ENCODE assay signal across 1 cellular context in the genomic region with DNA sequence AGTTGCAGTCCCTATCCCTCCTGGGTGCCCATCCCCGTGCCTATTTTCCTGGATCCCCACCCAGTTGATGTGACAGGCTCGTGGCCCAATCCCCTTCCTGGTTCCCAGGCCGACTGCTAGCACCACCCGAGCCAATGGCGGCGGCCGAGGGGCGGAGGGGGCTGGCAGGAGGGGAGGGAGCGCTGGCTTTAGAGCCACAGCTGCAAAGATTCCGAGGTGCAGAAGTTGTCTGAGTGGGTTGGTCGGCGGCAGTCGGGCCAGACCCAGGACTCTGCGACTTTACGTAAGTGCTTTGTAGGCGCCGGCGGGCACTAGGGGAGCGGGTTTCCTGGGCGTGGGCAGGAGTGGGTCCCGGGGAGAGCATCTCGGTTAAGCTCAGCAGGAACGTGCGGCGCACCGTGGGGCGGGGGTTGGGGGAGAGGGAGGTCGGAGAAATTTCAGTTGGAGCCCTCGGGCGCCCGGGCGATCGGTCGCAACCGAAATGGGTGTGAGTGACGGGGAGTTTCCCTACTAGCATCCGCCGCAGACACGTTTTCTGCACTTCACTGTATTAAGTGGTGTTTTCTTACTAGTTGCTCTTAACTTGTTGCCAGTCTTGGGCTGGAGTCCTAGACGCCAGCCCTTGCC.
TF ChIP-seq lines count a peak whose summit lies in the region.

A gene with protein sequence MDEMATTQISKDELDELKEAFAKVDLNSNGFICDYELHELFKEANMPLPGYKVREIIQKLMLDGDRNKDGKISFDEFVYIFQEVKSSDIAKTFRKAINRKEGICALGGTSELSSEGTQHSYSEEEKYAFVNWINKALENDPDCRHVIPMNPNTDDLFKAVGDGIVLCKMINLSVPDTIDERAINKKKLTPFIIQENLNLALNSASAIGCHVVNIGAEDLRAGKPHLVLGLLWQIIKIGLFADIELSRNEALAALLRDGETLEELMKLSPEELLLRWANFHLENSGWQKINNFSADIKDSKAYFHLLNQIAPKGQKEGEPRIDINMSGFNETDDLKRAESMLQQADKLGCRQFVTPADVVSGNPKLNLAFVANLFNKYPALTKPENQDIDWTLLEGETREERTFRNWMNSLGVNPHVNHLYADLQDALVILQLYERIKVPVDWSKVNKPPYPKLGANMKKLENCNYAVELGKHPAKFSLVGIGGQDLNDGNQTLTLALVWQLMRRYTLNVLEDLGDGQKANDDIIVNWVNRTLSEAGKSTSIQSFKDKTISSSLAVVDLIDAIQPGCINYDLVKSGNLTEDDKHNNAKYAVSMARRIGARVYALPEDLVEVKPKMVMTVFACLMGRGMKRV (plus strand): TSS at position 197 of the 627 bp plus-strand sequence. CDS start 49,077 bp downstream, outside the sequence.

TF ChIP-seq in HepG2, 621 proteins besides CTCF, POLR2A, EP300 and RAD21 (continued from another document and continues in another):
- TF ChIP-seq ZNF563 (CRISPR knock-in tag; IDR thresholded peaks at IDR 0.05) (no peak), POLR2G (IDR thresholded peaks at IDR 0.05; ENCODE audit: low read depth, low read length) (peak; percentile 70), NFYB (CRISPR knock-in tag; IDR thresholded peaks at IDR 0.05) (peak; percentile 80), CCAR2 (optimal IDR thresholded peaks at IDR 0.05; ENCODE audit: low read depth, low read length) (no peak), HOXA3 (CRISPR knock-in tag; IDR thresholded peaks at IDR 0.05) (0 out of 2 replicates have a peak, but pooled peaks have one; percentile 23), SETDB1 (CRISPR knock-in tag; IDR thresholded peaks at IDR 0.05; ENCODE audit: borderline replicate concordance) (no peak), SOX6 (IDR thresholded peaks at IDR 0.05) (no peak), SOX6 (CRISPR knock-in tag; IDR thresholded peaks at IDR 0.05) (no peak), MYC (CRISPR knock-in tag; IDR thresholded peaks at IDR 0.05; ENCODE audit: borderline replicate concordance) (no peak), MBNL3 (CRISPR knock-in tag; conservative IDR thresholded peaks at IDR 0.05) (no peak), BORCS8-MEF2B (CRISPR knock-in tag; IDR thresholded peaks at IDR 0.05) (no peak), CHCHD3 (CRISPR knock-in tag; IDR thresholded peaks at IDR 0.05) (no peak), THYN1 (CRISPR knock-in tag; IDR thresholded peaks at IDR 0.05; ENCODE audit: borderline replicate concordance, low read depth) (no peak), CBX5 (CRISPR knock-in tag; IDR thresholded peaks at IDR 0.05; ENCODE audit: borderline replicate concordance) (no peak), PITX1 (CRISPR knock-in tag; IDR thresholded peaks at IDR 0.05) (0 out of 2 replicates have a peak, but pooled peaks have one; percentile 18), SKI (IDR thresholded peaks at IDR 0.05; ENCODE audit: partially characterized antibody) (peak; percentile 13), SMC3 (IDR thresholded peaks at IDR 0.05; ENCODE audit: low read length) (no peak), ZNF251 (CRISPR knock-in tag; IDR thresholded peaks at IDR 0.05) (no peak), ZZZ3 (CRISPR knock-in tag; IDR thresholded peaks at IDR 0.05; ENCODE audit: borderline replicate concordance) (no peak), ZNF367 (CRISPR knock-in tag; IDR thresholded peaks at IDR 0.05; ENCODE audit: borderline replicate concordance) (no peak), ZNF773 (CRISPR knock-in tag; IDR thresholded peaks at IDR 0.05; ENCODE audit: borderline replicate concordance) (no peak), XBP1 (CRISPR knock-in tag; IDR thresholded peaks at IDR 0.05) (no peak), ZNF737 (CRISPR knock-in tag; IDR thresholded peaks at IDR 0.05; ENCODE audit: borderline replicate concordance) (no peak), ZSCAN29 (CRISPR knock-in tag; conservative IDR thresholded peaks at IDR 0.05) (no peak), ZFP82 (CRISPR knock-in tag; IDR thresholded peaks at IDR 0.05; ENCODE audit: borderline replicate concordance) (no peak), ZFP36L1 (CRISPR knock-in tag; IDR thresholded peaks at IDR 0.05) (no peak), ATF1 (CRISPR knock-in tag; IDR thresholded peaks at IDR 0.05) (0 out of 2 replicates have a peak, but pooled peaks have one; percentile 22), CENPT (CRISPR knock-in tag; IDR thresholded peaks at IDR 0.05; ENCODE audit: low read depth) (no peak), CREB1 (IDR thresholded peaks at IDR 0.05) (no peak), CREB1 (CRISPR knock-in tag; IDR thresholded peaks at IDR 0.05) (no peak), ATAD3A (CRISPR knock-in tag; IDR thresholded peaks at IDR 0.05) (no peak), PRMT3 (CRISPR knock-in tag; IDR thresholded peaks at IDR 0.05; ENCODE audit: borderline replicate concordance, low read depth) (no peak), CREM (IDR thresholded peaks at IDR 0.05) (peak; percentile 31; the same call in 1 of the 2 replicates), CREM (CRISPR knock-in tag; IDR thresholded peaks at IDR 0.05) (no peak), CC2D1A (CRISPR knock-in tag; IDR thresholded peaks at IDR 0.05) (no peak), NR2F2 (IDR thresholded peaks at IDR 0.05; ENCODE audit: borderline replicate concordance, low read depth) (no peak), NCOR1 (IDR thresholded peaks at IDR 0.05; ENCODE audit: borderline replicate concordance, low read length) (no peak), ZNF12 (CRISPR knock-in tag; IDR thresholded peaks at IDR 0.05) (no peak), SPEN (CRISPR knock-in tag; IDR thresholded peaks at IDR 0.05; ENCODE audit: low read depth) (0 out of 2 replicates have a peak, but pooled peaks have one; percentile 7), ZNF382 (CRISPR knock-in tag; IDR thresholded peaks at IDR 0.05; ENCODE audit: borderline replicate concordance) (no peak)
- TF ChIP-seq, protein P1, sequence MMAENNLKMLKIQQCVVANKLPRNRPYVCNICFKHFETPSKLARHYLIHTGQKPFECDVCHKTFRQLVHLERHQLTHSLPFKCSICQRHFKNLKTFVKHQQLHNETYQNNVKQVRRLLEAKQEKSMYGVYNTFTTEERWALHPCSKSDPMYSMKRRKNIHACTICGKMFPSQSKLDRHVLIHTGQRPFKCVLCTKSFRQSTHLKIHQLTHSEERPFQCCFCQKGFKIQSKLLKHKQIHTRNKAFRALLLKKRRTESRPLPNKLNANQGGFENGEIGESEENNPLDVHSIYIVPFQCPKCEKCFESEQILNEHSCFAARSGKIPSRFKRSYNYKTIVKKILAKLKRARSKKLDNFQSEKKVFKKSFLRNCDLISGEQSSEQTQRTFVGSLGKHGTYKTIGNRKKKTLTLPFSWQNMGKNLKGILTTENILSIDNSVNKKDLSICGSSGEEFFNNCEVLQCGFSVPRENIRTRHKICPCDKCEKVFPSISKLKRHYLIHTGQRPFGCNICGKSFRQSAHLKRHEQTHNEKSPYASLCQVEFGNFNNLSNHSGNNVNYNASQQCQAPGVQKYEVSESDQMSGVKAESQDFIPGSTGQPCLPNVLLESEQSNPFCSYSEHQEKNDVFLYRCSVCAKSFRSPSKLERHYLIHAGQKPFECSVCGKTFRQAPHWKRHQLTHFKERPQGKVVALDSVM (CRISPR knock-in tag; IDR thresholded peaks at IDR 0.05), result no peak
- TF ChIP-seq, protein P2, sequence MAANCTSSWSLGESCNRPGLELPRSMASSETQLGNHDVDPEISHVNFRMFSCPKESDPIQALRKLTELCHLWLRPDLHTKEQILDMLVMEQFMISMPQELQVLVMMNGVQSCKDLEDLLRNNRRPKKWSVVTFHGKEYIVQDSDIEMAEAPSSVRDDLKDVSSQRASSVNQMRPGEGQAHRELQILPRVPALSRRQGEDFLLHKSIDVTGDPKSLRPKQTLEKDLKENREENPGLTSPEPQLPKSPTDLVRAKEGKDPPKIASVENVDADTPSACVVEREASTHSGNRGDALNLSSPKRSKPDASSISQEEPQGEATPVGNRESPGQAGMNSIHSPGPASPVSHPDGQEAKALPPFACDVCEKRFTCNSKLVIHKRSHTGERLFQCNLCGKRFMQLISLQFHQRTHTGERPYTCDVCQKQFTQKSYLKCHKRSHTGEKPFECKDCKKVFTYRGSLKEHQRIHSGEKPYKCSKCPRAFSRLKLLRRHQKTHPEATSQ (CRISPR knock-in tag; IDR thresholded peaks at IDR 0.05; ENCODE audit: borderline replicate concordance), result no peak
- TF ChIP-seq, protein P3, sequence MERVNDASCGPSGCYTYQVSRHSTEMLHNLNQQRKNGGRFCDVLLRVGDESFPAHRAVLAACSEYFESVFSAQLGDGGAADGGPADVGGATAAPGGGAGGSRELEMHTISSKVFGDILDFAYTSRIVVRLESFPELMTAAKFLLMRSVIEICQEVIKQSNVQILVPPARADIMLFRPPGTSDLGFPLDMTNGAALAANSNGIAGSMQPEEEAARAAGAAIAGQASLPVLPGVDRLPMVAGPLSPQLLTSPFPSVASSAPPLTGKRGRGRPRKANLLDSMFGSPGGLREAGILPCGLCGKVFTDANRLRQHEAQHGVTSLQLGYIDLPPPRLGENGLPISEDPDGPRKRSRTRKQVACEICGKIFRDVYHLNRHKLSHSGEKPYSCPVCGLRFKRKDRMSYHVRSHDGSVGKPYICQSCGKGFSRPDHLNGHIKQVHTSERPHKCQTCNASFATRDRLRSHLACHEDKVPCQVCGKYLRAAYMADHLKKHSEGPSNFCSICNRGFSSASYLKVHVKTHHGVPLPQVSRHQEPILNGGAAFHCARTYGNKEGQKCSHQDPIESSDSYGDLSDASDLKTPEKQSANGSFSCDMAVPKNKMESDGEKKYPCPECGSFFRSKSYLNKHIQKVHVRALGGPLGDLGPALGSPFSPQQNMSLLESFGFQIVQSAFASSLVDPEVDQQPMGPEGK (CRISPR knock-in tag; IDR thresholded peaks at IDR 0.05), result peak; percentile 77
- TF ChIP-seq, protein P4, sequence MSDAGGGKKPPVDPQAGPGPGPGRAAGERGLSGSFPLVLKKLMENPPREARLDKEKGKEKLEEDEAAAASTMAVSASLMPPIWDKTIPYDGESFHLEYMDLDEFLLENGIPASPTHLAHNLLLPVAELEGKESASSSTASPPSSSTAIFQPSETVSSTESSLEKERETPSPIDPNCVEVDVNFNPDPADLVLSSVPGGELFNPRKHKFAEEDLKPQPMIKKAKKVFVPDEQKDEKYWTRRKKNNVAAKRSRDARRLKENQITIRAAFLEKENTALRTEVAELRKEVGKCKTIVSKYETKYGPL (CRISPR knock-in tag; IDR thresholded peaks at IDR 0.05), result 0 out of 2 replicates have a peak, but pooled peaks have one; percentile 21
- TF ChIP-seq, protein P5, sequence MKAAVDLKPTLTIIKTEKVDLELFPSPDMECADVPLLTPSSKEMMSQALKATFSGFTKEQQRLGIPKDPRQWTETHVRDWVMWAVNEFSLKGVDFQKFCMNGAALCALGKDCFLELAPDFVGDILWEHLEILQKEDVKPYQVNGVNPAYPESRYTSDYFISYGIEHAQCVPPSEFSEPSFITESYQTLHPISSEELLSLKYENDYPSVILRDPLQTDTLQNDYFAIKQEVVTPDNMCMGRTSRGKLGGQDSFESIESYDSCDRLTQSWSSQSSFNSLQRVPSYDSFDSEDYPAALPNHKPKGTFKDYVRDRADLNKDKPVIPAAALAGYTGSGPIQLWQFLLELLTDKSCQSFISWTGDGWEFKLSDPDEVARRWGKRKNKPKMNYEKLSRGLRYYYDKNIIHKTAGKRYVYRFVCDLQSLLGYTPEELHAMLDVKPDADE (CRISPR knock-in tag; IDR thresholded peaks at IDR 0.05), result no peak
- TF ChIP-seq, protein P6, sequence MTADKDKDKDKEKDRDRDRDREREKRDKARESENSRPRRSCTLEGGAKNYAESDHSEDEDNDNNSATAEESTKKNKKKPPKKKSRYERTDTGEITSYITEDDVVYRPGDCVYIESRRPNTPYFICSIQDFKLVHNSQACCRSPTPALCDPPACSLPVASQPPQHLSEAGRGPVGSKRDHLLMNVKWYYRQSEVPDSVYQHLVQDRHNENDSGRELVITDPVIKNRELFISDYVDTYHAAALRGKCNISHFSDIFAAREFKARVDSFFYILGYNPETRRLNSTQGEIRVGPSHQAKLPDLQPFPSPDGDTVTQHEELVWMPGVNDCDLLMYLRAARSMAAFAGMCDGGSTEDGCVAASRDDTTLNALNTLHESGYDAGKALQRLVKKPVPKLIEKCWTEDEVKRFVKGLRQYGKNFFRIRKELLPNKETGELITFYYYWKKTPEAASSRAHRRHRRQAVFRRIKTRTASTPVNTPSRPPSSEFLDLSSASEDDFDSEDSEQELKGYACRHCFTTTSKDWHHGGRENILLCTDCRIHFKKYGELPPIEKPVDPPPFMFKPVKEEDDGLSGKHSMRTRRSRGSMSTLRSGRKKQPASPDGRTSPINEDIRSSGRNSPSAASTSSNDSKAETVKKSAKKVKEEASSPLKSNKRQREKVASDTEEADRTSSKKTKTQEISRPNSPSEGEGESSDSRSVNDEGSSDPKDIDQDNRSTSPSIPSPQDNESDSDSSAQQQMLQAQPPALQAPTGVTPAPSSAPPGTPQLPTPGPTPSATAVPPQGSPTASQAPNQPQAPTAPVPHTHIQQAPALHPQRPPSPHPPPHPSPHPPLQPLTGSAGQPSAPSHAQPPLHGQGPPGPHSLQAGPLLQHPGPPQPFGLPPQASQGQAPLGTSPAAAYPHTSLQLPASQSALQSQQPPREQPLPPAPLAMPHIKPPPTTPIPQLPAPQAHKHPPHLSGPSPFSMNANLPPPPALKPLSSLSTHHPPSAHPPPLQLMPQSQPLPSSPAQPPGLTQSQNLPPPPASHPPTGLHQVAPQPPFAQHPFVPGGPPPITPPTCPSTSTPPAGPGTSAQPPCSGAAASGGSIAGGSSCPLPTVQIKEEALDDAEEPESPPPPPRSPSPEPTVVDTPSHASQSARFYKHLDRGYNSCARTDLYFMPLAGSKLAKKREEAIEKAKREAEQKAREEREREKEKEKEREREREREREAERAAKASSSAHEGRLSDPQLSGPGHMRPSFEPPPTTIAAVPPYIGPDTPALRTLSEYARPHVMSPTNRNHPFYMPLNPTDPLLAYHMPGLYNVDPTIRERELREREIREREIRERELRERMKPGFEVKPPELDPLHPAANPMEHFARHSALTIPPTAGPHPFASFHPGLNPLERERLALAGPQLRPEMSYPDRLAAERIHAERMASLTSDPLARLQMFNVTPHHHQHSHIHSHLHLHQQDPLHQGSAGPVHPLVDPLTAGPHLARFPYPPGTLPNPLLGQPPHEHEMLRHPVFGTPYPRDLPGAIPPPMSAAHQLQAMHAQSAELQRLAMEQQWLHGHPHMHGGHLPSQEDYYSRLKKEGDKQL (CRISPR knock-in tag; IDR thresholded peaks at IDR 0.05; ENCODE audit: low read depth), result no peak
- TF ChIP-seq, protein P7, sequence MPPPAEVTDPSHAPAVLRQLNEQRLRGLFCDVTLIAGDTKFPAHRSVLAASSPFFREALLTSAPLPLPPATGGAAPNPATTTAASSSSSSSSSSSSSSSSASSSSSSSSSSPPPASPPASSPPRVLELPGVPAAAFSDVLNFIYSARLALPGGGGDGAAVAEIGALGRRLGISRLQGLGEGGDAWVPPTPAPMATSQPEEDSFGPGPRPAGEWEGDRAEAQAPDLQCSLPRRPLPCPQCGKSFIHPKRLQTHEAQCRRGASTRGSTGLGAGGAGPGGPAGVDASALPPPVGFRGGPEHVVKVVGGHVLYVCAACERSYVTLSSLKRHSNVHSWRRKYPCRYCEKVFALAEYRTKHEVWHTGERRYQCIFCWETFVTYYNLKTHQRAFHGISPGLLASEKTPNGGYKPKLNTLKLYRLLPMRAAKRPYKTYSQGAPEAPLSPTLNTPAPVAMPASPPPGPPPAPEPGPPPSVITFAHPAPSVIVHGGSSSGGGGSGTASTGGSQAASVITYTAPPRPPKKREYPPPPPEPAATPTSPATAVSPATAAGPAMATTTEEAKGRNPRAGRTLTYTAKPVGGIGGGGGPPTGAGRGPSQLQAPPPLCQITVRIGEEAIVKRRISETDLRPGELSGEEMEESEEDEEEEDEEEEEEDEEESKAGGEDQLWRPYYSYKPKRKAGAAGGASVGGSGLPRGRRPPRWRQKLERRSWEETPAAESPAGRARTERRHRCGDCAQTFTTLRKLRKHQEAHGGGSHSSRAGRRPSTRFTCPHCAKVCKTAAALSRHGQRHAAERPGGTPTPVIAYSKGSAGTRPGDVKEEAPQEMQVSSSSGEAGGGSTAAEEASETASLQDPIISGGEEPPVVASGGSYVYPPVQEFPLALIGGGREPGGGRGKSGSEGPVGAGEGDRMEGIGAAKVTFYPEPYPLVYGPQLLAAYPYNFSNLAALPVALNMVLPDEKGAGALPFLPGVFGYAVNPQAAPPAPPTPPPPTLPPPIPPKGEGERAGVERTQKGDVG (CRISPR knock-in tag; IDR thresholded peaks at IDR 0.05; ENCODE audit: borderline replicate concordance), result no peak
